20 cellular contexts compared by ENCODE assay signal in the genomic region with DNA sequence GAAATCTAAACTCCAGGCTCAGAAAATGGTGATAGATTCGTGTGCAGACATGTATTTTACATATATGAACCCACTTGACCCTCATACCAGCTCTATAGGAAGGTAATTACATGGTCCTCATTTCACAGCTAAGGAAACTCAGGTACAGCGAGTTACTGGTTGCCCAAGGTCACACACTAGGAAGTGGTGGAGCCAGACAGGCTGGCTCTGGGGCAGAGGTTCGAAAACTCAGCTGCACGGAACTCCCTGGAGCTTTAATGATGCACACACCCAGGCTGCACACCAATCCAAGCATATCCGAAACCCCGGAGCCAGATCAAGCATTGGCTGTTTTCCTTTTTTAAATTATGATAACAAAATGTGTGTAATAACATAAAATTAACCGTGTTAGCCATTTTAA.
DNase-seq lines count a peak whose midpoint lies in the region; ATAC-seq and TF ChIP-seq lines count a peak whose summit lies in the region.
"Had no signal": no experiment of that assay in that cellular context is flagged by ENCODE, and none has a peak within 500 bp of the region (broad histone marks: within the 10 kb centered on the region; RNA-seq: fewer than 3 reads in every experiment).

No MANE protein-coding gene starts in this region.

- H3K4me2 ChIP-seq in BLaER1, result peak overlapping the region; percentile 70

- no peak overlapping the region for H3K9ac ChIP-seq in BLaER1

- intact Hi-C loops in mucosa of descending colon (cut with DNase I, micrococcal nuclease), result no loop called here

- H3K9me3 ChIP-seq in BLaER1 (peaks cover 40% of the 10 kb centered on the region), mucosa of descending colon (peaks cover 17% of the 10 kb centered on the region)

- peak overlapping the region; percentile 61 for H3K27ac ChIP-seq in BLaER1
- H3K27ac ChIP-seq: 22Rv1, SK-N-MC had no signal

- ATAC-seq in mucosa of descending colon (peak; percentile 88), GM18511 (IDR thresholded peaks at IDR 0.05; ENCODE audit: unreplicated experiment) (no peak), GM19324 (IDR thresholded peaks at IDR 0.05; ENCODE audit: low FRiP score, unreplicated experiment) (no peak)
- ATAC-seq: GM12878, HCT116, Panc1 had no signal

- DNase-seq in DMS153 (lab: John Stamatoyannopoulos, UW) (peak; percentile 28), DMS153 treated with DMSO at 0.1 percent for 48 hours (lab: John Stamatoyannopoulos, UW; ENCODE audit: unreplicated experiment) (no peak), NCI-H69 (lab: John Stamatoyannopoulos, UW) (peak; percentile 71), mucosa of descending colon (peak in 2 of 3 donors; percentile 44 to 50), HuH-7.5 (ENCODE audit: low spot score) (no peak)
- DNase-seq: Karpas-422, NCI-H1092, NCI-H1417 treated with DMSO at 0.1 percent for 48 hours, NCI-H187, NCI-H2081 treated with DMSO at 0.1 percent for 48 hours, NCI-H446, SIG-M5 had no signal

- TF ChIP-seq CTCF in mucosa of descending colon (IDR thresholded peaks at IDR 0.05), result no peak

- H3K4me3 ChIP-seq in BLaER1 (no peak overlapping the region), mucosa of descending colon (no peak overlapping the region)
- H3K4me3 ChIP-seq: GM12878, SK-N-MC had no signal

- H3K4me1 ChIP-seq in BLaER1 (peaks cover 70% of the 10 kb centered on the region), mucosa of descending colon (ENCODE audit: low read depth) (no peaks in the 10 kb centered on the region)

- H3K27me3 ChIP-seq in BLaER1, result no peaks in the 10 kb centered on the region

- H3K36me3 ChIP-seq in BLaER1, result peaks cover 19% of the 10 kb centered on the region
- no peaks in the 10 kb centered on the region for H3K36me3 ChIP-seq in mucosa of descending colon (ENCODE audit: low read depth)

- H4K20me1 ChIP-seq in BLaER1, result no peaks in the 10 kb centered on the region

Comparison
In these comparisons a context has a peak if more than half of its experiments do, and no peak if none do; other contexts are left out.
1. DNase-seq: peak in DMS153 (single experiment), NCI-H69 (single experiment) and mucosa of descending colon (2 of 3); none in DMS153 treated with DMSO at 0.1 percent for 48 hours (single experiment) and HuH-7.5 (single experiment).